Comparison of ENCODE assay signal across 25 cellular contexts in the genomic region with DNA sequence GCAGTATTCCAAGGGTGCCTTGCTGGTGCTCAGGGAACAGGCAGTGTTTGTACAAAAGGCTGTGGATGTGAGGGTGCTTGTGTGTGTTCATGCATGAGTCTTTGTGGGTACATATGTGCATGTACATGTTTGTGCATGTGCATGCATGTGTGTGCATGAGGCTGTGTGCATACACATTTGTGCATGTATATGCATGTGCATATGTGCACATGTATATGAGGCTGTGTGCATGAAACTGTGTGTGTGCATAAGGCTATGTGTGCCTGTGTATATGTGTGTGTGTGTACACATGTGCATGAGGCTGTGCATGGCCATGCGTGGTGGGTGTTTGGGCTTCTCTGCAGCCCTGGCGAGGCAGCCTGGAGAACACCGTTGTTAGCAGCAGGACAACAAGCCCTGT.
DNase-seq lines count a peak whose midpoint lies in the region; ATAC-seq, FAIRE-seq and TF ChIP-seq lines count a peak whose summit lies in the region.
"Had no signal": no experiment of that assay in that cellular context is flagged by ENCODE, and none has a peak within 500 bp of the region (broad histone marks: within the 10 kb centered on the region; RNA-seq: fewer than 3 reads in every experiment).

No MANE protein-coding gene starts in this region.

- H2AFZ ChIP-seq in neural progenitor cell (replicated peaks) = peak overlapping the region; percentile 68
- H2AFZ ChIP-seq: PC-9 had no signal

- no peak overlapping the region for H3K4me3 ChIP-seq in right atrium auricular region
- H3K4me3 ChIP-seq in heart left ventricle = no peak overlapping the region
- H3K4me3 ChIP-seq in bronchial epithelial cell (ENCODE audit: low read depth, low read length) = no peak overlapping the region
- no peak overlapping the region for H3K4me3 ChIP-seq in neural progenitor cell
- H3K4me3 ChIP-seq: PC-9, SJCRH30 had no signal

- H3K9me3 ChIP-seq in right atrium auricular region = peaks cover 0 to 7% of the 10 kb centered on the region in 2 donors
- H3K9me3 ChIP-seq in heart left ventricle = peaks cover 0 to 7% (median 0%) of the 10 kb centered on the region in 12 donors
- H3K9me3 ChIP-seq in neural progenitor cell (ENCODE audit: low read depth) = no peaks in the 10 kb centered on the region
- H3K9me3 ChIP-seq: SJCRH30 had no signal

- H3K4me1 Mint-ChIP-seq in neural progenitor cell (no peaks in the 10 kb centered on the region), mesothelial cell of epicardium (peaks cover 11% of the 10 kb centered on the region)
- no peaks in the 10 kb centered on the region for H3K4me1 Mint-ChIP-seq in activated CD4-positive, alpha-beta memory T cell treated with anti-CD3 and anti-CD28 coated beads, Interleukin-2, amount 10 ng/mL, durations not matched to agents 7 days and 5 days
- H3K4me1 Mint-ChIP-seq: CD4-positive, CD25-positive, alpha-beta regulatory T cell had no signal

- TF ChIP-seq POLR2A in heart left ventricle (IDR thresholded peaks at IDR 0.05) = no peak

- H3K36me3 Mint-ChIP-seq in neural progenitor cell (no peaks in the 10 kb centered on the region), mesothelial cell of epicardium (no peaks in the 10 kb centered on the region)
- H3K36me3 Mint-ChIP-seq in activated CD4-positive, alpha-beta memory T cell treated with anti-CD3 and anti-CD28 coated beads, Interleukin-2, amount 10 ng/mL, durations not matched to agents 7 days and 5 days (ENCODE audit: low read depth) = no peaks in the 10 kb centered on the region
- H3K36me3 Mint-ChIP-seq: CD4-positive, CD25-positive, alpha-beta regulatory T cell had no signal

- CTCF ChIA-PET in activated CD4-positive, alpha-beta memory T cell treated with anti-CD3 and anti-CD28 coated beads, Interleukin-2, amount 10 ng/mL, durations not matched to agents 7 days and 5 days (lab: Charles Lee) = no interaction called here

- TF ChIP-seq CTCF in right atrium auricular region (IDR thresholded peaks at IDR 0.05) (no peak), heart left ventricle (IDR thresholded peaks at IDR 0.05) (no peak), bronchial epithelial cell (IDR thresholded peaks at IDR 0.05; ENCODE audit: insufficient read depth, low read length, severe bottlenecking) (no peak), neural progenitor cell (IDR thresholded peaks at IDR 0.05) (no peak), mesothelial cell of epicardium (IDR thresholded peaks at IDR 0.05; ENCODE audit: unreplicated experiment) (no peak)

- H3K27ac Mint-ChIP-seq in neural progenitor cell (no peak overlapping the region), mesothelial cell of epicardium (no peak overlapping the region)
- H3K27ac Mint-ChIP-seq in activated CD4-positive, alpha-beta memory T cell treated with anti-CD3 and anti-CD28 coated beads, Interleukin-2, amount 10 ng/mL, durations not matched to agents 7 days and 5 days = no peak overlapping the region
- H3K27ac Mint-ChIP-seq: CD4-positive, CD25-positive, alpha-beta regulatory T cell had no signal

- H3K4me2 ChIP-seq in neural progenitor cell = no peak overlapping the region
- H3K4me2 ChIP-seq: PC-9 had no signal

- no peak overlapping the region for H3K9ac ChIP-seq in neural progenitor cell

- intact Hi-C loops in heart left ventricle (cut with DNase I) = no loop called here

- peak; percentile 62 for FAIRE-seq in bronchial epithelial cell (lab: Jason Lieb, UNC)
- FAIRE-seq: G401.6 had no signal

- no peak overlapping the region for H3K4me3 Mint-ChIP-seq in neural progenitor cell
- no peak overlapping the region for H3K4me3 Mint-ChIP-seq in activated CD4-positive, alpha-beta memory T cell treated with anti-CD3 and anti-CD28 coated beads, Interleukin-2, amount 10 ng/mL, durations not matched to agents 7 days and 5 days
- no peak overlapping the region for H3K4me3 Mint-ChIP-seq in mesothelial cell of epicardium
- H3K4me3 Mint-ChIP-seq: CD4-positive, CD25-positive, alpha-beta regulatory T cell had no signal

- no peaks in the 10 kb centered on the region for H3K27me3 ChIP-seq in right atrium auricular region
- H3K27me3 ChIP-seq in heart left ventricle = peaks cover 0 to 3% (median 0%) of the 10 kb centered on the region in 9 donors
- peaks cover 2% of the 10 kb centered on the region for H3K27me3 ChIP-seq in bronchial epithelial cell (ENCODE audit: control insufficient read depth, insufficient read depth, low read length)
- no peaks in the 10 kb centered on the region for H3K27me3 ChIP-seq in neural progenitor cell

- DNase-seq in right atrium auricular region (ENCODE audit: low spot score) (peak; percentile 13), heart left ventricle (no peak), bronchial epithelial cell (ENCODE audit: low read depth) (no peak), neural progenitor cell (ENCODE audit: low spot score) (no peak), mesothelial cell of epicardium (ENCODE audit: low spot score in 2 of 2, unreplicated experiment in 2 of 2) (no peak)
- DNase-seq in activated CD4-positive, alpha-beta memory T cell treated with anti-CD3 and anti-CD28 coated beads, Interleukin-2, amount 10 ng/mL, durations not matched to agents 7 days and 5 days = no peak
- DNase-seq: 8988T; ACHN; CD4-positive, CD25-positive, alpha-beta regulatory T cell; DMS53; GOT3; Karpas-422; NCI-H1092; NCI-H1694 treated with DMSO at 0.1 percent for 48 hours; NCI-H2081; NCI-H2171; NCI-H524 treated with DMSO at 0.1 percent for 48 hours; PC-9; SJCRH30 had no signal

- no peaks in the 10 kb centered on the region for H3K79me2 ChIP-seq in neural progenitor cell (ENCODE audit: low read depth)

- H3F3A ChIP-seq in neural progenitor cell (ENCODE audit: low read depth) = no peaks in the 10 kb centered on the region

- WGBS in heart left ventricle, 4 donors = 69 to 82% (median 78%) methylated on average over 3 of the region's 3 CpGs

- no peak overlapping the region for H3K27ac ChIP-seq in right atrium auricular region
- H3K27ac ChIP-seq in heart left ventricle = no peak overlapping the region
- no peak overlapping the region for H3K27ac ChIP-seq in neural progenitor cell
- H3K27ac ChIP-seq: HL-60, PC-9, SJCRH30 had no signal

- peaks cover 5% of the 10 kb centered on the region for H3K9me3 Mint-ChIP-seq in neural progenitor cell
- no peaks in the 10 kb centered on the region for H3K9me3 Mint-ChIP-seq in activated CD4-positive, alpha-beta memory T cell treated with anti-CD3 and anti-CD28 coated beads, Interleukin-2, amount 10 ng/mL, durations not matched to agents 7 days and 5 days
- peaks cover 25% of the 10 kb centered on the region for H3K9me3 Mint-ChIP-seq in mesothelial cell of epicardium

- no peaks in the 10 kb centered on the region for H3K36me3 ChIP-seq in right atrium auricular region
- no peaks in the 10 kb centered on the region for H3K36me3 ChIP-seq in heart left ventricle
- no peaks in the 10 kb centered on the region for H3K36me3 ChIP-seq in bronchial epithelial cell (ENCODE audit: control insufficient read depth, insufficient read depth, low read length)
- peaks cover 6% of the 10 kb centered on the region for H3K36me3 ChIP-seq in neural progenitor cell
- H3K36me3 ChIP-seq: SJCRH30 had no signal

- H3K4me1 ChIP-seq in right atrium auricular region (no peaks in the 10 kb centered on the region), heart left ventricle (no peaks in the 10 kb centered on the region), neural progenitor cell (no peaks in the 10 kb centered on the region)
- H3K4me1 ChIP-seq: SJCRH30 had no signal

- ATAC-seq in heart left ventricle = no peak
- ATAC-seq in HG02763 (IDR thresholded peaks at IDR 0.05; ENCODE audit: unreplicated experiment) = no peak
- ATAC-seq: HCT116, Right ventricle myocardium inferior, SK-N-SH treated with all-trans-retinoic acid at 6 μM for 48 hours had no signal

- POLR2A ChIA-PET in activated CD4-positive, alpha-beta memory T cell treated with anti-CD3 and anti-CD28 coated beads, Interleukin-2, amount 10 ng/mL, durations not matched to agents 7 days and 5 days (lab: Charles Lee) = no interaction called here

- no peaks in the 10 kb centered on the region for H4K20me1 ChIP-seq in neural progenitor cell (ENCODE audit: low read depth)

- H3K27me3 Mint-ChIP-seq in neural progenitor cell (ENCODE audit: insufficient read depth, low read depth) (no peaks in the 10 kb centered on the region), mesothelial cell of epicardium (ENCODE audit: low read depth) (no peaks in the 10 kb centered on the region)
- peaks cover 21% of the 10 kb centered on the region for H3K27me3 Mint-ChIP-seq in activated CD4-positive, alpha-beta memory T cell treated with anti-CD3 and anti-CD28 coated beads, Interleukin-2, amount 10 ng/mL, durations not matched to agents 7 days and 5 days
